1 cellular context compared by ENCODE assay signal in genomic region chr19:38315657-38316476, GRCh38.
A peak's percentile ranks its signal among the peaks of the same experiment; 100 is the strongest.
TF ChIP-seq lines count a peak whose summit lies in the region.

YIF1B (minus strand) TSS chr19:38315947; CDS start chr19:38315917, 30 bp downstream.

TF ChIP-seq in K562, 482 proteins besides CTCF, POLR2A, EP300 and RAD21 (continued from another document and continues in another):
- TF ChIP-seq, protein P1, sequence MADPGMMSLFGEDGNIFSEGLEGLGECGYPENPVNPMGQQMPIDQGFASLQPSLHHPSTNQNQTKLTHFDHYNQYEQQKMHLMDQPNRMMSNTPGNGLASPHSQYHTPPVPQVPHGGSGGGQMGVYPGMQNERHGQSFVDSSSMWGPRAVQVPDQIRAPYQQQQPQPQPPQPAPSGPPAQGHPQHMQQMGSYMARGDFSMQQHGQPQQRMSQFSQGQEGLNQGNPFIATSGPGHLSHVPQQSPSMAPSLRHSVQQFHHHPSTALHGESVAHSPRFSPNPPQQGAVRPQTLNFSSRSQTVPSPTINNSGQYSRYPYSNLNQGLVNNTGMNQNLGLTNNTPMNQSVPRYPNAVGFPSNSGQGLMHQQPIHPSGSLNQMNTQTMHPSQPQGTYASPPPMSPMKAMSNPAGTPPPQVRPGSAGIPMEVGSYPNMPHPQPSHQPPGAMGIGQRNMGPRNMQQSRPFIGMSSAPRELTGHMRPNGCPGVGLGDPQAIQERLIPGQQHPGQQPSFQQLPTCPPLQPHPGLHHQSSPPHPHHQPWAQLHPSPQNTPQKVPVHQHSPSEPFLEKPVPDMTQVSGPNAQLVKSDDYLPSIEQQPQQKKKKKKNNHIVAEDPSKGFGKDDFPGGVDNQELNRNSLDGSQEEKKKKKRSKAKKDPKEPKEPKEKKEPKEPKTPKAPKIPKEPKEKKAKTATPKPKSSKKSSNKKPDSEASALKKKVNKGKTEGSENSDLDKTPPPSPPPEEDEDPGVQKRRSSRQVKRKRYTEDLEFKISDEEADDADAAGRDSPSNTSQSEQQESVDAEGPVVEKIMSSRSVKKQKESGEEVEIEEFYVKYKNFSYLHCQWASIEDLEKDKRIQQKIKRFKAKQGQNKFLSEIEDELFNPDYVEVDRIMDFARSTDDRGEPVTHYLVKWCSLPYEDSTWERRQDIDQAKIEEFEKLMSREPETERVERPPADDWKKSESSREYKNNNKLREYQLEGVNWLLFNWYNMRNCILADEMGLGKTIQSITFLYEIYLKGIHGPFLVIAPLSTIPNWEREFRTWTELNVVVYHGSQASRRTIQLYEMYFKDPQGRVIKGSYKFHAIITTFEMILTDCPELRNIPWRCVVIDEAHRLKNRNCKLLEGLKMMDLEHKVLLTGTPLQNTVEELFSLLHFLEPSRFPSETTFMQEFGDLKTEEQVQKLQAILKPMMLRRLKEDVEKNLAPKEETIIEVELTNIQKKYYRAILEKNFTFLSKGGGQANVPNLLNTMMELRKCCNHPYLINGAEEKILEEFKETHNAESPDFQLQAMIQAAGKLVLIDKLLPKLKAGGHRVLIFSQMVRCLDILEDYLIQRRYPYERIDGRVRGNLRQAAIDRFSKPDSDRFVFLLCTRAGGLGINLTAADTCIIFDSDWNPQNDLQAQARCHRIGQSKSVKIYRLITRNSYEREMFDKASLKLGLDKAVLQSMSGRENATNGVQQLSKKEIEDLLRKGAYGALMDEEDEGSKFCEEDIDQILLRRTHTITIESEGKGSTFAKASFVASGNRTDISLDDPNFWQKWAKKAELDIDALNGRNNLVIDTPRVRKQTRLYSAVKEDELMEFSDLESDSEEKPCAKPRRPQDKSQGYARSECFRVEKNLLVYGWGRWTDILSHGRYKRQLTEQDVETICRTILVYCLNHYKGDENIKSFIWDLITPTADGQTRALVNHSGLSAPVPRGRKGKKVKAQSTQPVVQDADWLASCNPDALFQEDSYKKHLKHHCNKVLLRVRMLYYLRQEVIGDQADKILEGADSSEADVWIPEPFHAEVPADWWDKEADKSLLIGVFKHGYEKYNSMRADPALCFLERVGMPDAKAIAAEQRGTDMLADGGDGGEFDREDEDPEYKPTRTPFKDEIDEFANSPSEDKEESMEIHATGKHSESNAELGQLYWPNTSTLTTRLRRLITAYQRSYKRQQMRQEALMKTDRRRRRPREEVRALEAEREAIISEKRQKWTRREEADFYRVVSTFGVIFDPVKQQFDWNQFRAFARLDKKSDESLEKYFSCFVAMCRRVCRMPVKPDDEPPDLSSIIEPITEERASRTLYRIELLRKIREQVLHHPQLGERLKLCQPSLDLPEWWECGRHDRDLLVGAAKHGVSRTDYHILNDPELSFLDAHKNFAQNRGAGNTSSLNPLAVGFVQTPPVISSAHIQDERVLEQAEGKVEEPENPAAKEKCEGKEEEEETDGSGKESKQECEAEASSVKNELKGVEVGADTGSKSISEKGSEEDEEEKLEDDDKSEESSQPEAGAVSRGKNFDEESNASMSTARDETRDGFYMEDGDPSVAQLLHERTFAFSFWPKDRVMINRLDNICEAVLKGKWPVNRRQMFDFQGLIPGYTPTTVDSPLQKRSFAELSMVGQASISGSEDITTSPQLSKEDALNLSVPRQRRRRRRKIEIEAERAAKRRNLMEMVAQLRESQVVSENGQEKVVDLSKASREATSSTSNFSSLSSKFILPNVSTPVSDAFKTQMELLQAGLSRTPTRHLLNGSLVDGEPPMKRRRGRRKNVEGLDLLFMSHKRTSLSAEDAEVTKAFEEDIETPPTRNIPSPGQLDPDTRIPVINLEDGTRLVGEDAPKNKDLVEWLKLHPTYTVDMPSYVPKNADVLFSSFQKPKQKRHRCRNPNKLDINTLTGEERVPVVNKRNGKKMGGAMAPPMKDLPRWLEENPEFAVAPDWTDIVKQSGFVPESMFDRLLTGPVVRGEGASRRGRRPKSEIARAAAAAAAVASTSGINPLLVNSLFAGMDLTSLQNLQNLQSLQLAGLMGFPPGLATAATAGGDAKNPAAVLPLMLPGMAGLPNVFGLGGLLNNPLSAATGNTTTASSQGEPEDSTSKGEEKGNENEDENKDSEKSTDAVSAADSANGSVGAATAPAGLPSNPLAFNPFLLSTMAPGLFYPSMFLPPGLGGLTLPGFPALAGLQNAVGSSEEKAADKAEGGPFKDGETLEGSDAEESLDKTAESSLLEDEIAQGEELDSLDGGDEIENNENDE (IDR thresholded peaks at IDR 0.05; ENCODE audit: low read depth, low read length) = no peak
- TF ChIP-seq MGA (IDR thresholded peaks at IDR 0.05) = no peak
- no peak for TF ChIP-seq HEY1 (CRISPR knock-in tag; IDR thresholded peaks at IDR 0.05; ENCODE audit: borderline replicate concordance)
- TF ChIP-seq HMG20A (CRISPR knock-in tag; conservative IDR thresholded peaks at IDR 0.05) = no peak
- TF ChIP-seq MECOM (CRISPR knock-in tag; IDR thresholded peaks at IDR 0.05) = no peak
- TF ChIP-seq TCF7 (IDR thresholded peaks at IDR 0.05; ENCODE audit: borderline replicate concordance) = no peak
- no peak; the same call in 1 of the 2 replicates for TF ChIP-seq JUND (IDR thresholded peaks at IDR 0.05; ENCODE audit: borderline replicate concordance, low read depth, low read length)
- no peak; the same call in 2 of the 3 replicates for TF ChIP-seq JUND (tag; IDR thresholded peaks at IDR 0.05; ENCODE audit: borderline replicate concordance, low read depth, low read length)
- peak; percentile 73 for TF ChIP-seq RBFOX2 (IDR thresholded peaks at IDR 0.05; ENCODE audit: low read depth, low read length)
- no peak for TF ChIP-seq ZNF445 (CRISPR knock-in tag; IDR thresholded peaks at IDR 0.05; ENCODE audit: low read depth)
- TF ChIP-seq TEAD4 (IDR thresholded peaks at IDR 0.05; ENCODE audit: low read length) = 0 out of 2 replicates have a peak, but pooled peaks have one; percentile 10
- TF ChIP-seq TEAD4 (CRISPR knock-in tag; IDR thresholded peaks at IDR 0.05; ENCODE audit: borderline replicate concordance) = no peak
- TF ChIP-seq THAP7 (CRISPR knock-in tag; IDR thresholded peaks at IDR 0.05) = no peak
- TF ChIP-seq PCBP1 (IDR thresholded peaks at IDR 0.05; ENCODE audit: low read depth, low read length, poor library complexity, severe bottlenecking) = no peak
- TF ChIP-seq, protein P2, sequence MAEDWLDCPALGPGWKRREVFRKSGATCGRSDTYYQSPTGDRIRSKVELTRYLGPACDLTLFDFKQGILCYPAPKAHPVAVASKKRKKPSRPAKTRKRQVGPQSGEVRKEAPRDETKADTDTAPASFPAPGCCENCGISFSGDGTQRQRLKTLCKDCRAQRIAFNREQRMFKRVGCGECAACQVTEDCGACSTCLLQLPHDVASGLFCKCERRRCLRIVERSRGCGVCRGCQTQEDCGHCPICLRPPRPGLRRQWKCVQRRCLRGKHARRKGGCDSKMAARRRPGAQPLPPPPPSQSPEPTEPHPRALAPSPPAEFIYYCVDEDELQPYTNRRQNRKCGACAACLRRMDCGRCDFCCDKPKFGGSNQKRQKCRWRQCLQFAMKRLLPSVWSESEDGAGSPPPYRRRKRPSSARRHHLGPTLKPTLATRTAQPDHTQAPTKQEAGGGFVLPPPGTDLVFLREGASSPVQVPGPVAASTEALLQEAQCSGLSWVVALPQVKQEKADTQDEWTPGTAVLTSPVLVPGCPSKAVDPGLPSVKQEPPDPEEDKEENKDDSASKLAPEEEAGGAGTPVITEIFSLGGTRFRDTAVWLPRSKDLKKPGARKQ (CRISPR knock-in tag; IDR thresholded peaks at IDR 0.05) = no peak
- TF ChIP-seq EZH2 (IDR thresholded peaks at IDR 0.05; ENCODE audit: borderline replicate concordance, low read depth, low read length) = no peak
- peak; percentile 37; the same call in 1 of the 2 replicates for TF ChIP-seq HCFC1 (IDR thresholded peaks at IDR 0.05; ENCODE audit: low read depth, low read length)
- no peak for TF ChIP-seq HMGXB4 (CRISPR knock-in tag; IDR thresholded peaks at IDR 0.05)
- TF ChIP-seq SP2 (IDR thresholded peaks at IDR 0.05; ENCODE audit: extremely low read depth, low read depth, low read length, poor library complexity, severe bottlenecking) = no peak
- no peak for TF ChIP-seq SMARCE1 (IDR thresholded peaks at IDR 0.05)
- no peak for TF ChIP-seq ZNF124 (CRISPR knock-in tag; IDR thresholded peaks at IDR 0.05)
- TF ChIP-seq, protein P3, sequence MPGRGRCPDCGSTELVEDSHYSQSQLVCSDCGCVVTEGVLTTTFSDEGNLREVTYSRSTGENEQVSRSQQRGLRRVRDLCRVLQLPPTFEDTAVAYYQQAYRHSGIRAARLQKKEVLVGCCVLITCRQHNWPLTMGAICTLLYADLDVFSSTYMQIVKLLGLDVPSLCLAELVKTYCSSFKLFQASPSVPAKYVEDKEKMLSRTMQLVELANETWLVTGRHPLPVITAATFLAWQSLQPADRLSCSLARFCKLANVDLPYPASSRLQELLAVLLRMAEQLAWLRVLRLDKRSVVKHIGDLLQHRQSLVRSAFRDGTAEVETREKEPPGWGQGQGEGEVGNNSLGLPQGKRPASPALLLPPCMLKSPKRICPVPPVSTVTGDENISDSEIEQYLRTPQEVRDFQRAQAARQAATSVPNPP (IDR thresholded peaks at IDR 0.05; ENCODE audit: borderline replicate concordance, insufficient read depth, insufficient read length) = no peak
- TF ChIP-seq RBM17 (IDR thresholded peaks at IDR 0.05; ENCODE audit: borderline replicate concordance, low read depth, low read length) = no peak
